Comparison of ENCODE assay signal across 13 cellular contexts in the genomic region with DNA sequence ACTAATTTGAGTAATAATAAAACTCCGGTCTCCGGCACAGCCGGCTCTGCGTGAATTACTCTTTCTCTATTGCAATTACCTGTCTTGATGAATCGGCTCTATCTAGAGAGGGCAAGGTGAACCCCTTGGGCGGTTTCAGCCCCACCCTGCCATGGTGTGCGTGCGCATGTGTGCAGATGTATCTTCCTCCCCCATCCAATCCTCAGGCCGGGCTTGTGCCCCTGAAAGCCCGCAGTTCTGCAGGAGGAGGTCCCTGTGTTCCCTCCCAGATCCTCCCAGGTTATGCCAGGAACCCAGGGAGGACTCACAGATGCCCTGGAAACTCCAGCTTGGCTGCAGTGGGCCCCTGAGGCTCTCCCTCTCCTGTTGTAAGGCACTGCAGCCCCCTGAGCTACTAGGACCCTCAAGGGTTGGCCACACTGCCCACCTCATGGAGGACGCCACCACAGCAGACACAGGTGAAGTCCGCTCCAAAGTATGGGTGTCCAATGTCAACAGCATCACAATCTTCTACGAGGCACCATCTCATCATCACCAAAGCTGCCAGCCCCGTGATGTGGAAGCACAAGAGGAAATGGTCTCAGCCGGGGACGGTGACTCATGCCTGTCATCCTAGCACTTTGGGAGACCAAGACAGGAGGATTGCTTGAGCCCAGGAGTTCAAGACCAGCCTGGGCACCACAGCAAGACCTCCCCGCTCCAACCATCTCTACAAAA. TPM values are rescaled to one million over a fixed set of nuclear protein-coding genes. Genes with fewer than 3 reads are reported as not detected.
DNase-seq lines count a peak whose midpoint lies in the region; ATAC-seq, FAIRE-seq and TF ChIP-seq lines count a peak whose summit lies in the region.
"Had no signal": no experiment of that assay in that cellular context is flagged by ENCODE, and none has a peak within 500 bp of the region (broad histone marks: within the 10 kb centered on the region; RNA-seq: fewer than 3 reads in every experiment).

No MANE protein-coding gene starts in this region.

- no peak overlapping the region for H2AFZ ChIP-seq in astrocyte (ENCODE audit: low read depth, low read length)

- H3K27me3 ChIP-seq in astrocyte (ENCODE audit: insufficient read depth, low read length) (no peaks in the 10 kb centered on the region), pancreas (no peaks in the 10 kb centered on the region)
- H3K27me3 ChIP-seq: esophagus muscularis mucosa had no signal

- peak; percentile 69 for DNase-seq in EL
- DNase-seq in M059J (ENCODE audit: low read depth) = peak; percentile 89
- peak; percentile 37 for DNase-seq in astrocyte (ENCODE audit: low read depth)
- no peak for DNase-seq in mucosa of descending colon
- no peak for DNase-seq in substantia nigra (lab: John Stamatoyannopoulos, UW)
- DNase-seq in pancreas = no peak
- DNase-seq: activated CD8-positive, alpha-beta T cell treated with anti-CD3 and anti-CD28 coated beads, Interleukin-2, amount 10 ng/mL, durations not matched to agents 7 days and 5 days; central memory CD4-positive, alpha-beta T cell; COR-L47 had no signal

- peaks cover 17% of the 10 kb centered on the region for H3K4me1 Mint-ChIP-seq in astrocyte (ENCODE audit: low read depth, unreplicated experiment)

- H3K4me1 ChIP-seq in astrocyte (ENCODE audit: insufficient read depth, low read length) (peaks cover 30% of the 10 kb centered on the region), mucosa of descending colon (ENCODE audit: low read depth) (no peaks in the 10 kb centered on the region), pancreas (no peaks in the 10 kb centered on the region)

- no peaks in the 10 kb centered on the region for H3K27me3 Mint-ChIP-seq in astrocyte (ENCODE audit: low read depth, unreplicated experiment)

- H3K9ac ChIP-seq in astrocyte (ENCODE audit: low read length) = no peak overlapping the region

- H4K20me1 ChIP-seq in astrocyte (ENCODE audit: insufficient read depth, low read length) = no peaks in the 10 kb centered on the region

- ATAC-seq in mucosa of descending colon (peak; percentile 37), GM21723 (IDR thresholded peaks at IDR 0.05; ENCODE audit: unreplicated experiment) (no peak), pancreas (no peak)
- ATAC-seq: activated CD8-positive, alpha-beta T cell treated with anti-CD3 and anti-CD28 coated beads, Interleukin-2, amount 10 ng/mL, durations not matched to agents 7 days and 5 days; right cardiac atrium had no signal

- FAIRE-seq in astrocyte (lab: Jason Lieb, UNC) = no peak
- FAIRE-seq in pancreas (lab: Jason Lieb, UNC) = no peak

- H3K4me3 ChIP-seq in astrocyte (ENCODE audit: insufficient read depth, low read depth, low read length) = no peak overlapping the region
- no peak overlapping the region for H3K4me3 ChIP-seq in mucosa of descending colon
- H3K4me3 ChIP-seq in pancreas = no peak overlapping the region
- H3K4me3 ChIP-seq: esophagus muscularis mucosa had no signal

- WGBS in pancreas, 2 donors = 59 to 65% methylated on average over 17 of the region's 17 CpGs

- no peak overlapping the region for H3K4me2 ChIP-seq in astrocyte (ENCODE audit: low read length)

- no peaks in the 10 kb centered on the region for H3K36me3 ChIP-seq in astrocyte (ENCODE audit: insufficient read depth, low read length)
- H3K36me3 ChIP-seq in mucosa of descending colon (ENCODE audit: low read depth) = no peaks in the 10 kb centered on the region
- H3K36me3 ChIP-seq in pancreas = no peaks in the 10 kb centered on the region
- H3K36me3 ChIP-seq: esophagus muscularis mucosa had no signal

- TF ChIP-seq CTCF in astrocyte (IDR thresholded peaks at IDR 0.05; ENCODE audit: insufficient read depth, low read depth, low read length) (no peak), mucosa of descending colon (IDR thresholded peaks at IDR 0.05) (no peak), pancreas (IDR thresholded peaks at IDR 0.05) (no peak)

- H3K9me3 ChIP-seq in astrocyte (ENCODE audit: insufficient read depth, low read depth, low read length) (no peaks in the 10 kb centered on the region), mucosa of descending colon (no peaks in the 10 kb centered on the region), pancreas (no peaks in the 10 kb centered on the region)

- H3K9me3 Mint-ChIP-seq in astrocyte (ENCODE audit: unreplicated experiment) = no peaks in the 10 kb centered on the region

- H3K79me2 ChIP-seq in astrocyte (ENCODE audit: insufficient read depth, low read length) = no peaks in the 10 kb centered on the region

- H3K27ac Mint-ChIP-seq in astrocyte (ENCODE audit: unreplicated experiment) = no peak overlapping the region
- H3K27ac Mint-ChIP-seq: activated CD8-positive, alpha-beta T cell treated with anti-CD3 and anti-CD28 coated beads, Interleukin-2, amount 10 ng/mL, durations not matched to agents 7 days and 5 days; T-helper 1 cell treated with Interleukin-12 subunit alpha and Interleukin-12 subunit beta and Interleukin-4 antibody, amounts not matched to agents 30 μg/mL and 1 μg/mL, for 36 hours had no signal

- H3K4me3 Mint-ChIP-seq in astrocyte (ENCODE audit: unreplicated experiment) = no peak overlapping the region
- H3K4me3 Mint-ChIP-seq: activated CD8-positive, alpha-beta T cell treated with anti-CD3 and anti-CD28 coated beads, Interleukin-2, amount 10 ng/mL, durations not matched to agents 7 days and 5 days; T-helper 1 cell treated with Interleukin-12 subunit alpha and Interleukin-12 subunit beta and Interleukin-4 antibody, amounts not matched to agents 30 μg/mL and 1 μg/mL, for 36 hours had no signal

- intact Hi-C loops in mucosa of descending colon (cut with DNase I, micrococcal nuclease) = no loop called here
- intact Hi-C loops in pancreas (cut with DNase I) = loop anchor here in 1 of 3 donors (10.0 kb wide), 1 partner anchor 567 kb away; no protein-coding TSS in a partner anchor

- H3K27ac ChIP-seq in astrocyte (ENCODE audit: low read depth, low read length) = no peak overlapping the region
- H3K27ac ChIP-seq in substantia nigra (ENCODE audit: low read depth, low read length, poor library complexity, severe bottlenecking) = no peak overlapping the region
- no peak overlapping the region for H3K27ac ChIP-seq in pancreas
- H3K27ac ChIP-seq: esophagus muscularis mucosa had no signal

- no peaks in the 10 kb centered on the region for H3K36me3 Mint-ChIP-seq in astrocyte (ENCODE audit: low read depth, unreplicated experiment)

RNA-seq across cellular contexts. Expression of a gene that starts 48.5 kb away (rescaled TPM):
- total RNA-seq in M059J (2014; rRNA removed; shearing (Covaris generic)) = not detected in 2 replicates
- total RNA-seq in astrocyte (0.73 and 2.8 TPM in 2 replicates), mucosa of descending colon (not detected), pancreas (not detected)
- not detected for polyA plus RNA-seq in pancreas
- total RNA-seq: activated CD8-positive, alpha-beta T cell treated with anti-CD3 and anti-CD28 coated beads, Interleukin-2, amount 10 ng/mL, durations not matched to agents 7 days and 5 days; esophagus muscularis mucosa; right cardiac atrium had no signal
- polyA plus RNA-seq: right cardiac atrium had no signal

Comparison
In these comparisons a context has a peak if more than half of its experiments do, and no peak if none do; other contexts are left out.
1. DNase-seq: peak in EL (single experiment), M059J (single experiment) and astrocyte (single experiment); none in mucosa of descending colon (0 of 3), substantia nigra (0 of 49) and pancreas (0 of 6).